In genomic region chr17:68759343-68760140, GRCh38 we compare ENCODE assay signal across 8 cellular contexts.
DNase-seq lines count a peak whose midpoint lies in the region; ATAC-seq, FAIRE-seq and TF ChIP-seq lines count a peak whose summit lies in the region.

No MANE protein-coding gene starts in this region.

- FAIRE-seq in GM12891 (lab: Jason Lieb, UNC): peak; percentile 80

- no peaks in the 10 kb centered on the region for H3K36me3 ChIP-seq in rectal smooth muscle tissue (ENCODE audit: control insufficient read depth, insufficient read depth, low read length)

- TF ChIP-seq POLR2A in GM12891 (IDR thresholded peaks at IDR 0.05; ENCODE audit: low read depth, low read length): no peak
- TF ChIP-seq POLR2A in NB4 (IDR thresholded peaks at IDR 0.05; ENCODE audit: extremely low read depth, insufficient read length): no peak

- DNase-seq in GM12891 (ENCODE audit: insufficient read length, low spot score) (peak; percentile 47), NB4 (ENCODE audit: low read depth) (peak; percentile 89), SIG-M5 treated with dmso at 0.1 percent for 504 hours (lab: John Stamatoyannopoulos, UW; ENCODE audit: unreplicated experiment) (peak; percentile 97), astrocyte of the spinal cord (ENCODE audit: low read depth, low spot score) (peak; percentile 93), hippocampal formation (lab: John Stamatoyannopoulos, UW) (peak; percentile 80 to 88)
- no peak for DNase-seq in effector CD4-positive, alpha-beta T cell

- H3K4me3 ChIP-seq in NB4 (ENCODE audit: low read depth, low read length) (peak overlapping the region; percentile 83), astrocyte of the spinal cord (ENCODE audit: low read depth, low read length) (peak overlapping the region; percentile 29), rectal smooth muscle tissue (ENCODE audit: low read length) (peak overlapping the region; percentile 40)

- H3K9ac ChIP-seq in rectal smooth muscle tissue (ENCODE audit: low read length): no peak overlapping the region

- peak; percentile 87 for ATAC-seq in HG02610 (IDR thresholded peaks at IDR 0.05; ENCODE audit: unreplicated experiment)

- H3K27me3 ChIP-seq in rectal smooth muscle tissue (ENCODE audit: control insufficient read depth, insufficient read depth, low read length): no peaks in the 10 kb centered on the region

- peak overlapping the region; percentile 4 for H3K27ac ChIP-seq in rectal smooth muscle tissue (ENCODE audit: low read depth, low read length)

- H3K4me1 ChIP-seq in rectal smooth muscle tissue (ENCODE audit: control insufficient read depth, insufficient read depth, low read length): no peaks in the 10 kb centered on the region

- in situ Hi-C loops in astrocyte of the spinal cord (cut with HindIII; ENCODE audit: low sequenced_read_pairs): no loop called here

- TF ChIP-seq CTCF in NB4 (IDR thresholded peaks at IDR 0.05; ENCODE audit: low read depth, low read length): peak; percentile 85
- peak; percentile 97 for TF ChIP-seq CTCF in astrocyte of the spinal cord (IDR thresholded peaks at IDR 0.05; ENCODE audit: low read depth, low read length)

TF ChIP-seq in GM12891, 5 proteins besides CTCF, POLR2A, EP300 and RAD21:
- TF ChIP-seq PAX5 (IDR thresholded peaks at IDR 0.05; ENCODE audit: insufficient read depth, low read length, severe bottlenecking) (peak; percentile 43), SPI1 (IDR thresholded peaks at IDR 0.05; ENCODE audit: low read depth, low read length) (no peak)

Comparison
In these comparisons a context has a peak if more than half of its experiments do, and no peak if none do; other contexts are left out.
1. H3K4me3 ChIP-seq: peak in every context shown above with its lines; median percentile 83 in NB4; 40 in rectal smooth muscle tissue; 29 in astrocyte of the spinal cord.